Comparison of ENCODE assay signal across 13 cellular contexts in genomic region chr17:51017270-51017669, GRCh38.
DNase-seq lines count a peak whose midpoint lies in the region; ATAC-seq and TF ChIP-seq lines count a peak whose summit lies in the region.
"Had no signal": no experiment of that assay in that cellular context is flagged by ENCODE, and none has a peak within 500 bp of the region (broad histone marks: within the 10 kb centered on the region; RNA-seq: fewer than 3 reads in every experiment).

No MANE protein-coding gene starts in this region.

- peak overlapping the region; percentile 24 for H3K27ac Mint-ChIP-seq in chondrocyte (ENCODE audit: unreplicated experiment)
- H3K27ac Mint-ChIP-seq in mesothelial cell of epicardium = peak overlapping the region; percentile 64
- peak overlapping the region; percentile 77 for H3K27ac Mint-ChIP-seq in type B pancreatic cell
- no peak overlapping the region for H3K27ac Mint-ChIP-seq in activated CD4-positive, alpha-beta T cell treated with anti-CD3 and anti-CD28 coated beads for 36 hours

- no peak overlapping the region for H3K27ac ChIP-seq in HEK293 (ENCODE audit: extremely low read depth, low read depth, low read length)
- H3K27ac ChIP-seq: BLaER1 treated with 17β-estradiol and CSF1 and Interleukin-3, amounts not matched to agents 10 nM and 100 nM; GM23248 had no signal

- TF ChIP-seq CTCF in HEK293 (tag by site-specific recombination; IDR thresholded peaks at IDR 0.05) (no peak), chondrocyte (IDR thresholded peaks at IDR 0.05) (no peak), mesothelial cell of epicardium (IDR thresholded peaks at IDR 0.05; ENCODE audit: unreplicated experiment) (no peak), type B pancreatic cell (conservative IDR thresholded peaks at IDR 0.05) (no peak)

- H3K4me3 Mint-ChIP-seq in chondrocyte (ENCODE audit: unreplicated experiment) = no peak overlapping the region
- no peak overlapping the region for H3K4me3 Mint-ChIP-seq in mesothelial cell of epicardium
- H3K4me3 Mint-ChIP-seq in type B pancreatic cell = no peak overlapping the region
- H3K4me3 Mint-ChIP-seq in activated CD4-positive, alpha-beta T cell treated with anti-CD3 and anti-CD28 coated beads for 36 hours = no peak overlapping the region
- H3K4me3 Mint-ChIP-seq: CD4-positive, CD25-positive, alpha-beta regulatory T cell had no signal

- no peaks in the 10 kb centered on the region for H3K27me3 Mint-ChIP-seq in chondrocyte (ENCODE audit: low read depth)
- no peaks in the 10 kb centered on the region for H3K27me3 Mint-ChIP-seq in mesothelial cell of epicardium (ENCODE audit: low read depth)
- no peaks in the 10 kb centered on the region for H3K27me3 Mint-ChIP-seq in type B pancreatic cell
- H3K27me3 Mint-ChIP-seq in activated CD4-positive, alpha-beta T cell treated with anti-CD3 and anti-CD28 coated beads for 36 hours = no peaks in the 10 kb centered on the region
- H3K27me3 Mint-ChIP-seq: CD4-positive, CD25-positive, alpha-beta regulatory T cell had no signal

- no peak for ATAC-seq in activated CD4-positive, alpha-beta T cell treated with anti-CD3 and anti-CD28 coated beads for 36 hours

- H3K4me3 ChIP-seq in HEK293 (ENCODE audit: low read depth, low read length) = no peak overlapping the region
- H3K4me3 ChIP-seq: BLaER1 treated with 17β-estradiol and CSF1 and Interleukin-3, amounts not matched to agents 10 nM and 100 nM; GM23248 had no signal

- H3K9me3 Mint-ChIP-seq in chondrocyte (ENCODE audit: low read depth) (no peaks in the 10 kb centered on the region), mesothelial cell of epicardium (no peaks in the 10 kb centered on the region), type B pancreatic cell (no peaks in the 10 kb centered on the region)
- no peaks in the 10 kb centered on the region for H3K9me3 Mint-ChIP-seq in activated CD4-positive, alpha-beta T cell treated with anti-CD3 and anti-CD28 coated beads for 36 hours (ENCODE audit: low read depth)
- H3K9me3 Mint-ChIP-seq: CD4-positive, CD25-positive, alpha-beta regulatory T cell had no signal

- DNase-seq in chondrocyte (ENCODE audit: low spot score) (no peak), mesothelial cell of epicardium (ENCODE audit: low spot score in 2 of 2, unreplicated experiment in 2 of 2) (no peak), type B pancreatic cell (ENCODE audit: extremely low spot score, unreplicated experiment) (no peak), DMS53 (lab: John Stamatoyannopoulos, UW) (no peak)
- DNase-seq in activated CD4-positive, alpha-beta T cell treated with anti-CD3 and anti-CD28 coated beads for 36 hours = no peak
- DNase-seq in activated CD4-positive, alpha-beta T cell treated with anti-CD3 and anti-CD28 coated beads for 4 hours = no peak
- DNase-seq: 8988T; AML-193; CD4-positive, CD25-positive, alpha-beta regulatory T cell; GM23248; H7 had no signal

- H3K36me3 ChIP-seq in HEK293 (ENCODE audit: control insufficient read depth in 2 of 2, insufficient read depth in 1 of 2, low read length in 2 of 2) = peaks cover 47 to 73% of the 10 kb centered on the region in 2 experiments

- CTCF ChIA-PET in HEK293 (lab: Yijun Ruan, JAX) = interaction anchor here (1.0 to 1.5 kb wide), 4 partner anchors 8 to 136 kb away, joined by 3 to 5 read pairs (median 4); partner anchors contain the start of gene NME1
- CTCF ChIA-PET in activated CD4-positive, alpha-beta T cell treated with anti-CD3 and anti-CD28 coated beads for 36 hours (lab: Charles Lee) = interaction anchor here (0.5 to 1.0 kb wide), 5 partner anchors 12 to 235 kb away, joined by 3 read pairs; no protein-coding TSS in a partner anchor

- H3K4me1 ChIP-seq in HEK293 (ENCODE audit: control insufficient read depth, insufficient read depth, low read length) = no peaks in the 10 kb centered on the region
- H3K4me1 ChIP-seq: BLaER1 treated with 17β-estradiol and CSF1 and Interleukin-3, amounts not matched to agents 10 nM and 100 nM had no signal

- POLR2A ChIA-PET in HEK293 (lab: Yijun Ruan, JAX) = interaction anchor here (0.8 kb wide), 1 partner anchor 151 kb away, joined by 3 read pairs; the partner anchor contains the start of gene TOB1
- POLR2A ChIA-PET in activated CD4-positive, alpha-beta T cell treated with anti-CD3 and anti-CD28 coated beads for 36 hours (lab: Charles Lee) = interaction anchor here (0.7 kb wide), 1 partner anchor 10 kb away, joined by 5 read pairs; no protein-coding TSS in a partner anchor

- H3K36me3 Mint-ChIP-seq in chondrocyte (ENCODE audit: low read depth) (peaks cover 11% of the 10 kb centered on the region), mesothelial cell of epicardium (peaks cover 16% of the 10 kb centered on the region), type B pancreatic cell (peaks cover 8% of the 10 kb centered on the region)
- H3K36me3 Mint-ChIP-seq in activated CD4-positive, alpha-beta T cell treated with anti-CD3 and anti-CD28 coated beads for 36 hours (ENCODE audit: low read depth) = peaks cover 18% of the 10 kb centered on the region

- intact Hi-C loops in activated CD4-positive, alpha-beta T cell treated with anti-CD3 and anti-CD28 coated beads for 36 hours (cut with DNase I, micrococcal nuclease) = no loop called here

- H3K4me1 Mint-ChIP-seq in chondrocyte (ENCODE audit: low read depth) (peaks cover 17% of the 10 kb centered on the region), mesothelial cell of epicardium (peaks cover 21% of the 10 kb centered on the region), type B pancreatic cell (ENCODE audit: unreplicated experiment) (peaks cover 14% of the 10 kb centered on the region)
- H3K4me1 Mint-ChIP-seq in activated CD4-positive, alpha-beta T cell treated with anti-CD3 and anti-CD28 coated beads for 36 hours = no peaks in the 10 kb centered on the region

- no peaks in the 10 kb centered on the region for H3K9me3 ChIP-seq in HEK293 (ENCODE audit: control insufficient read depth, insufficient read depth, low read depth, low read length)
- H3K9me3 ChIP-seq: BLaER1 treated with 17β-estradiol and CSF1 and Interleukin-3, amounts not matched to agents 10 nM and 100 nM had no signal

TF ChIP-seq in HEK293, 187 proteins besides CTCF, POLR2A, EP300 and RAD21:
- TF ChIP-seq GLIS1 (tag by site-specific recombination; IDR thresholded peaks at IDR 0.05) (no peak), ZNF596 (tag by site-specific recombination; IDR thresholded peaks at IDR 0.05) (peak; percentile 68)
